Comparison of ENCODE assay signal across 12 cellular contexts in the genomic region with DNA sequence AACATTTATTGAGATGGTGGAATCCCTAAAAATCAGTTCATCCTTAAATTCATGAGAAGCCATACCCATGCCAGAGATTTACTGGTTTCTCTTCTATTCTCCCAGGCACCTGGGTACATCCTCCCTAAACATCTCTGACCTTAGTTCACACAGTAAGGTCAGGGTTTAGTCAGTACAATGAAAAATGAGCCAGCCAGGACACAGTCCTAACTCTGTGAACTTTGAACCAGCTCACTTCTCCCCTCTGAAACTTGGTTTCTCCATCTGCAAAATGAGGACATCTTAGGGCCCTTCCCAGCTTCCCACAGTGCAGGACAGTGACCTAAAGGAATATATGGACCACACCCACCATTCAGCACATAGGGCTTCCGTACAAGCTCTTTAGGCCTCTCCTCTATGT. TPM values are rescaled to one million over a fixed set of nuclear protein-coding genes. Genes with fewer than 3 reads are reported as not detected.
DNase-seq lines count a peak whose midpoint lies in the region; ATAC-seq and TF ChIP-seq lines count a peak whose summit lies in the region.
"Had no signal": no experiment of that assay in that cellular context is flagged by ENCODE, and none has a peak within 500 bp of the region (broad histone marks: within the 10 kb centered on the region; RNA-seq: fewer than 3 reads in every experiment).

No MANE protein-coding gene starts in this region.

- H3K9me3 Mint-ChIP-seq in stimulated activated naive CD8-positive, alpha-beta T cell treated with anti-CD3 and anti-CD28 coated beads, Interleukin-15, Interleukin-2, amounts not matched to agents 100 ng/mL and 50 ng/mL, for 24 hours: no peaks in the 10 kb centered on the region
- no peaks in the 10 kb centered on the region for H3K9me3 Mint-ChIP-seq in WTC11

- H3K4me3 Mint-ChIP-seq in stimulated activated naive CD8-positive, alpha-beta T cell treated with anti-CD3 and anti-CD28 coated beads, Interleukin-15, Interleukin-2, amounts not matched to agents 100 ng/mL and 50 ng/mL, for 24 hours: peak overlapping the region; percentile 96
- H3K4me3 Mint-ChIP-seq in WTC11: peak overlapping the region; percentile 99

- TF ChIP-seq CTCF in WTC11 (IDR thresholded peaks at IDR 0.05) (no peak), hepatocyte (IDR thresholded peaks at IDR 0.05; ENCODE audit: poor library complexity) (no peak), mucosa of descending colon (IDR thresholded peaks at IDR 0.05) (no peak), lower leg skin (IDR thresholded peaks at IDR 0.05) (no peak), GM13977 (IDR thresholded peaks at IDR 0.05; ENCODE audit: extremely low read depth, insufficient read depth, missing control alignments) (no peak)

- no peaks in the 10 kb centered on the region for H3K27me3 Mint-ChIP-seq in stimulated activated naive CD8-positive, alpha-beta T cell treated with anti-CD3 and anti-CD28 coated beads, Interleukin-15, Interleukin-2, amounts not matched to agents 100 ng/mL and 50 ng/mL, for 24 hours
- no peaks in the 10 kb centered on the region; the same call in 1 of the 2 replicates for H3K27me3 Mint-ChIP-seq in WTC11 (ENCODE audit: low read depth)

- H3K27ac ChIP-seq in hepatocyte: no peak overlapping the region

- no peaks in the 10 kb centered on the region for H3K27me3 ChIP-seq in hepatocyte

- peaks cover 87% of the 10 kb centered on the region for H3K36me3 Mint-ChIP-seq in stimulated activated naive CD8-positive, alpha-beta T cell treated with anti-CD3 and anti-CD28 coated beads, Interleukin-15, Interleukin-2, amounts not matched to agents 100 ng/mL and 50 ng/mL, for 24 hours (ENCODE audit: low read depth)
- H3K36me3 Mint-ChIP-seq in WTC11: peaks cover 41% of the 10 kb centered on the region

- peaks cover 27% of the 10 kb centered on the region for H3K4me1 Mint-ChIP-seq in stimulated activated naive CD8-positive, alpha-beta T cell treated with anti-CD3 and anti-CD28 coated beads, Interleukin-15, Interleukin-2, amounts not matched to agents 100 ng/mL and 50 ng/mL, for 24 hours (ENCODE audit: low read depth)
- peaks cover 19% of the 10 kb centered on the region for H3K4me1 Mint-ChIP-seq in WTC11

- intact Hi-C loops in mucosa of descending colon (cut with DNase I, micrococcal nuclease): no loop called here
- intact Hi-C loops in lower leg skin (cut with DNase I; ENCODE audit: low total_unique reads): no loop called here

- no peaks in the 10 kb centered on the region for H4K20me1 ChIP-seq in hepatocyte (ENCODE audit: insufficient read depth, poor library complexity, severe bottlenecking)

- POLR2A ChIA-PET in WTC11 (lab: Charles Lee): no interaction called here

- H2AFZ ChIP-seq in hepatocyte: no peak overlapping the region

- in situ Hi-C loops in GM13977 (cut with MboI; ENCODE audit: low pct_unique_long_range_greater_than_20kb, low sequenced_read_pairs, unreplicated experiment): no loop called here

- H3K27ac Mint-ChIP-seq in stimulated activated naive CD8-positive, alpha-beta T cell treated with anti-CD3 and anti-CD28 coated beads, Interleukin-15, Interleukin-2, amounts not matched to agents 100 ng/mL and 50 ng/mL, for 24 hours: peak overlapping the region; percentile 99
- no peak overlapping the region; the same call in none of the 2 replicates for H3K27ac Mint-ChIP-seq in WTC11

- ATAC-seq in stimulated activated naive CD8-positive, alpha-beta T cell treated with anti-CD3 and anti-CD28 coated beads, Interleukin-15, Interleukin-2, amounts not matched to agents 100 U/mL and 50 U/mL, for 24 hours: no peak
- ATAC-seq in WTC11 (no peak), mucosa of descending colon (no peak), GM21825 (IDR thresholded peaks at IDR 0.05; ENCODE audit: unreplicated experiment) (no peak)
- ATAC-seq: left colon, Right ventricle myocardium inferior had no signal

- DNase-seq in stimulated activated naive CD8-positive, alpha-beta T cell treated with anti-CD3 and anti-CD28 coated beads, Interleukin-15, Interleukin-2, amounts not matched to agents 100 U/mL and 50 U/mL, for 24 hours: no peak
- DNase-seq in WTC11 (ENCODE audit: low spot score) (no peak), hepatocyte (ENCODE audit: low spot score) (no peak), mucosa of descending colon (no peak), lower leg skin (ENCODE audit: low spot score in 2 of 2) (no peak), GM13977 (ENCODE audit: low spot score) (no peak)
- DNase-seq: activated CD4-positive, alpha-beta T cell treated with anti-CD3 and anti-CD28 coated beads, Interleukin-2, amount 50 U/mL, for 4 hours; left colon; retina had no signal

- no peaks in the 10 kb centered on the region for H3K9me2 ChIP-seq in hepatocyte (replicated peaks; ENCODE audit: insufficient read depth)

- H3K9me3 ChIP-seq in hepatocyte (ENCODE audit: low read depth) (no peaks in the 10 kb centered on the region), mucosa of descending colon (no peaks in the 10 kb centered on the region)

- no peak overlapping the region for H3K4me3 ChIP-seq in hepatocyte
- H3K4me3 ChIP-seq in mucosa of descending colon: no peak overlapping the region
- no peak overlapping the region for H3K4me3 ChIP-seq in lower leg skin (ENCODE audit: low read depth, poor library complexity, severe bottlenecking)

- 78% methylated on average over 1 of the region's 1 CpG for WGBS in hepatocyte (ENCODE audit: low lambda C conversion rate, missing lambda C conversion rate)
- 65% methylated on average over 1 of the region's 1 CpG for WGBS in lower leg skin, 2 donors

- H3K36me3 ChIP-seq in hepatocyte (replicated peaks; ENCODE audit: insufficient read depth, low read depth) (no peaks in the 10 kb centered on the region), mucosa of descending colon (ENCODE audit: low read depth) (no peaks in the 10 kb centered on the region)

- peak overlapping the region; percentile 84 for H3K4me2 ChIP-seq in hepatocyte

- H3K4me1 ChIP-seq in hepatocyte (ENCODE audit: insufficient read depth) (peaks cover 14% of the 10 kb centered on the region), mucosa of descending colon (ENCODE audit: low read depth) (peaks cover 16% of the 10 kb centered on the region)

- H3K79me2 ChIP-seq in hepatocyte: peaks cover 38% of the 10 kb centered on the region

- TF ChIP-seq POLR2A in lower leg skin (IDR thresholded peaks at IDR 0.05): no peak

- CTCF ChIA-PET in WTC11 (lab: Charles Lee): no interaction called here

TF ChIP-seq in WTC11, 78 proteins besides CTCF, POLR2A, EP300 and RAD21 (continues in another document):
- TF ChIP-seq GTF2I (CRISPR knock-in tag; conservative IDR thresholded peaks at IDR 0.05) (no peak), NR3C1 (CRISPR knock-in tag; conservative IDR thresholded peaks at IDR 0.05; ENCODE audit: low read depth) (no peak)
- TF ChIP-seq, protein P1, sequence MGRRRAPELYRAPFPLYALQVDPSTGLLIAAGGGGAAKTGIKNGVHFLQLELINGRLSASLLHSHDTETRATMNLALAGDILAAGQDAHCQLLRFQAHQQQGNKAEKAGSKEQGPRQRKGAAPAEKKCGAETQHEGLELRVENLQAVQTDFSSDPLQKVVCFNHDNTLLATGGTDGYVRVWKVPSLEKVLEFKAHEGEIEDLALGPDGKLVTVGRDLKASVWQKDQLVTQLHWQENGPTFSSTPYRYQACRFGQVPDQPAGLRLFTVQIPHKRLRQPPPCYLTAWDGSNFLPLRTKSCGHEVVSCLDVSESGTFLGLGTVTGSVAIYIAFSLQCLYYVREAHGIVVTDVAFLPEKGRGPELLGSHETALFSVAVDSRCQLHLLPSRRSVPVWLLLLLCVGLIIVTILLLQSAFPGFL (CRISPR knock-in tag; IDR thresholded peaks at IDR 0.05; ENCODE audit: borderline replicate concordance): no peak
- TF ChIP-seq, protein P2, sequence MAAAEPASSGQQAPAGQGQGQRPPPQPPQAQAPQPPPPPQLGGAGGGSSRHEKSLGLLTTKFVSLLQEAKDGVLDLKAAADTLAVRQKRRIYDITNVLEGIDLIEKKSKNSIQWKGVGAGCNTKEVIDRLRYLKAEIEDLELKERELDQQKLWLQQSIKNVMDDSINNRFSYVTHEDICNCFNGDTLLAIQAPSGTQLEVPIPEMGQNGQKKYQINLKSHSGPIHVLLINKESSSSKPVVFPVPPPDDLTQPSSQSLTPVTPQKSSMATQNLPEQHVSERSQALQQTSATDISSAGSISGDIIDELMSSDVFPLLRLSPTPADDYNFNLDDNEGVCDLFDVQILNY (CRISPR knock-in tag; IDR thresholded peaks at IDR 0.05): no peak

RNA-seq across cellular contexts. Expression of a gene that starts 1.9 kb away (rescaled TPM):
- 51.7 to 57.7 TPM (median 52.1 TPM) in 3 replicates for total RNA-seq in WTC11 (2021)
- 22.9 and 25.6 TPM in 2 replicates for total RNA-seq in hepatocyte
- polyA plus RNA-seq in hepatocyte: 64.0 and 82.3 TPM in 2 replicates
- total RNA-seq in mucosa of descending colon: 10 to 100 TPM; 17.0 to 22.9 (median 18.4) TPM
- 10 to 100 TPM; 11.5 to 22.5 (median 12.1) TPM for total RNA-seq in lower leg skin

RNA-seq across cellular contexts. Expression of a gene that starts 2.1 kb away (rescaled TPM):
- total RNA-seq in WTC11 (2021) (98.2 to 112 TPM (median 108 TPM) in 3 replicates), hepatocyte (109 and 161 TPM in 2 replicates), mucosa of descending colon (100 to 1,000 TPM; 186 to 257 (median 198) TPM), lower leg skin (100 to 1,000 TPM; 110 to 153 (median 130) TPM)
- 222 and 224 TPM in 2 replicates for polyA plus RNA-seq in hepatocyte

RNA-seq across cellular contexts. Expression of a gene that starts 21.2 kb away (rescaled TPM):
- total RNA-seq in WTC11 (2021): 6.8 to 11.4 TPM (median 10.9 TPM) in 3 replicates
- 6.7 and 8.9 TPM in 2 replicates for total RNA-seq in hepatocyte
- 2.5 and 4.4 TPM in 2 replicates for polyA plus RNA-seq in hepatocyte
- total RNA-seq in mucosa of descending colon: 10 to 100 TPM in 1 of 3 donors, 1 to 10 TPM in 2; 2.1 to 12.2 (median 2.3) TPM
- total RNA-seq in lower leg skin: 10 to 100 TPM in 2 of 4 donors, 1 to 10 TPM in 2; 6.1 to 13.5 (median 8.8) TPM

RNA-seq across cellular contexts. Expression of a gene that starts 24.9 kb away (rescaled TPM):
- total RNA-seq in WTC11 (2021): 92.7 to 111 TPM (median 103 TPM) in 3 replicates
- total RNA-seq in hepatocyte: 98.3 and 104 TPM in 2 replicates
- 96.8 and 110 TPM in 2 replicates for polyA plus RNA-seq in hepatocyte
- total RNA-seq in mucosa of descending colon: 100 to 1,000 TPM in 2 of 3 donors, 10 to 100 TPM in 1; 63.4 to 106 (median 104) TPM
- 10 to 100 TPM; 58.0 to 89.4 (median 73.4) TPM for total RNA-seq in lower leg skin

RNA-seq across cellular contexts. Expression of a gene that starts 29.8 kb away (rescaled TPM):
- 28.6 to 33.8 TPM (median 30.3 TPM) in 3 replicates for total RNA-seq in WTC11 (2021)
- 131 and 139 TPM in 2 replicates for total RNA-seq in hepatocyte
- polyA plus RNA-seq in hepatocyte: 284 and 289 TPM in 2 replicates
- total RNA-seq in mucosa of descending colon: 100 to 1,000 TPM; 144 to 234 (median 199) TPM
- total RNA-seq in lower leg skin: 100 to 1,000 TPM; 707 to 959 (median 743) TPM
